10 cellular contexts compared by ENCODE assay signal in the genomic region with DNA sequence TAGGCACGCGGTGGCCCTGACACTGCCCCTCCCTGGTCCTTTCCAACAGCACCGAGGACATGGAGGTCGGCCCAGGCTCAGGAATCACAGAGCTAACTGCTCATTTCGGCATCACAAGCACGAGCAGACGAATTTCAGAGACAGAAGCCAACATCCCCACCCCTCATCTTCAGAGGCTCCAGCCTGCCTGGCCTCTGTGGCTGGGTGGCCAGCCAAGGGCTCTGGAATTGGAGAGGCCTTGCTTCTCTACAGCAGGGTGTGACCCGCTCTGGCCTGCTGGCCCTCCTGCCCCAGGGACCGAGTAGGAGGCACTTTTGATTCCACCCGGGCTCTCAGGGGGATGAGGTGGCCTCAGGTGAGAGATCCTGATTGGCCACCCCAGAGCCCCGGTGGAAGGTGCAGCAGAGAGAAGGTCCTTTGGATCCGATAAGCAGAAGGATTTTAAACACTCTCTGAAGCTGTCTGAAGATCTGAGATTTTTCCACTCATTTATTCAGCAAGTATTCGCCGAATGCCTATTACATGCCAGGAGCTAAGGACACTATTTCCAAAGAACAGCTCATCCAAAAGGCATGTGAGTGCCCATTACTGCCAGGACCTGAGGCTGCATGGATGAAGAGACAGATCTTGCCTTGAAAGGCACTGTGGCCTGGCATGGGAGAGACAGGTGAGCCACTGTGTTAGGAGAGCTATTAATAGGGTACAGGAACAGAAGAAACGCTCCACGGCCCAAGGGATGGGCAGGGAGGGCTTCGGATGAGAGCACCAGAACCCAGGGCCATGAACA. TPM values are rescaled to one million over a fixed set of nuclear protein-coding genes. Genes with fewer than 3 reads are reported as not detected.
DNase-seq lines count a peak whose midpoint lies in the region; ATAC-seq and TF ChIP-seq lines count a peak whose summit lies in the region.
"Had no signal": no experiment of that assay in that cellular context is flagged by ENCODE, and none has a peak within 500 bp of the region (broad histone marks: within the 10 kb centered on the region; RNA-seq: fewer than 3 reads in every experiment).

No MANE protein-coding gene starts in this region.

- WGBS in thyroid gland, 2 donors, result 32 to 37% methylated on average over 12 to 14 of the region's 17 CpGs

- H3K9me3 ChIP-seq in thyroid gland, result no peaks in the 10 kb centered on the region

- peak overlapping the region in 1 of 3 donors; percentile 13 for H3K4me3 ChIP-seq in thyroid gland (replicated peaks in 1 of 3)
- H3K4me3 ChIP-seq: K562 had no signal

- H3K27me3 ChIP-seq in layer of hippocampus (ENCODE audit: control insufficient read depth, insufficient read depth, low read length) (no peaks in the 10 kb centered on the region), thyroid gland (no peaks in the 10 kb centered on the region)

- DNase-seq in LHCN-M2 (ENCODE audit: low read depth) (peak; percentile 73), cerebellar cortex (ENCODE audit: low spot score) (peak; percentile 73), thyroid gland (peak; percentile 94), putamen (ENCODE audit: low spot score) (no peak), NCI-H2107 (lab: John Stamatoyannopoulos, UW) (no peak)
- no peak for DNase-seq in stimulated activated CD8-positive, alpha-beta memory T cell treated with anti-CD3 and anti-CD28 coated beads, Interleukin-4, amount 100 ng/mL, for 48 hours
- DNase-seq: activated T-cell treated with anti-CD3 and anti-CD28 coated beads for 4 hours had no signal

- TF ChIP-seq CTCF in thyroid gland (IDR thresholded peaks at IDR 0.05), result no peak

- TF ChIP-seq POLR2A in thyroid gland (IDR thresholded peaks at IDR 0.05), result peak; percentile 59 to 64

- ATAC-seq in HG02610 (IDR thresholded peaks at IDR 0.05; ENCODE audit: unreplicated experiment), result no peak
- ATAC-seq: K562 had no signal

- no peaks in the 10 kb centered on the region for H3K36me3 ChIP-seq in thyroid gland

- H3K27ac ChIP-seq in layer of hippocampus (ENCODE audit: low read depth, low read length) (peak overlapping the region; percentile 90), thyroid gland (peak overlapping the region; percentile 95 to 99 (median 97))

- peaks cover 58 to 84% of the 10 kb centered on the region in 2 donors for H3K4me1 ChIP-seq in thyroid gland

- intact Hi-C loops in thyroid gland (cut with DNase I), result no loop called here

RNA-seq across cellular contexts. Expression of a gene that starts 10.3 kb away (rescaled TPM):
- total RNA-seq in LHCN-M2 (2014; rRNA removed) (33.0 and 33.8 TPM in 2 replicates), thyroid gland (10 to 100 TPM; 39.4 to 77.5 (median 44.4) TPM)
- 10.6 TPM for polyA plus RNA-seq in LHCN-M2 (2012)

RNA-seq across cellular contexts. Expression of a gene that starts 10.6 kb away (rescaled TPM):
- 43.7 and 59.7 TPM in 2 replicates for total RNA-seq in LHCN-M2 (2014; rRNA removed)
- polyA plus RNA-seq in LHCN-M2 (2012), result 53.2 TPM
- total RNA-seq in thyroid gland, result 10 to 100 TPM; 25.9 to 50.4 (median 33.6) TPM

RNA-seq across cellular contexts. Expression of a gene that starts 23.2 kb away (rescaled TPM):
- total RNA-seq in LHCN-M2 (2014; rRNA removed) (20.3 and 21.6 TPM in 2 replicates), thyroid gland (10 to 100 TPM; 14.9 to 24.4 (median 21.3) TPM)
- 13.0 TPM for polyA plus RNA-seq in LHCN-M2 (2012)

RNA-seq across cellular contexts. Expression of a gene that starts 29.6 kb away (rescaled TPM):
- 17.7 and 46.7 TPM in 2 replicates for total RNA-seq in LHCN-M2 (2014; rRNA removed)
- 113 TPM for polyA plus RNA-seq in LHCN-M2 (2012)
- 100 to 1,000 TPM; 190 to 373 (median 266) TPM for total RNA-seq in thyroid gland

Comparison
In these comparisons a context has a peak if more than half of its experiments do, and no peak if none do; other contexts are left out.
1. DNase-seq: peak in LHCN-M2 (single experiment), cerebellar cortex (single experiment) and thyroid gland (2 of 2); none in putamen (single experiment), stimulated activated CD8-positive, alpha-beta memory T cell treated with anti-CD3 and anti-CD28 coated beads, Interleukin-4, amount 100 ng/mL, for 48 hours (single experiment) and NCI-H2107 (single experiment).